In the genomic region with DNA sequence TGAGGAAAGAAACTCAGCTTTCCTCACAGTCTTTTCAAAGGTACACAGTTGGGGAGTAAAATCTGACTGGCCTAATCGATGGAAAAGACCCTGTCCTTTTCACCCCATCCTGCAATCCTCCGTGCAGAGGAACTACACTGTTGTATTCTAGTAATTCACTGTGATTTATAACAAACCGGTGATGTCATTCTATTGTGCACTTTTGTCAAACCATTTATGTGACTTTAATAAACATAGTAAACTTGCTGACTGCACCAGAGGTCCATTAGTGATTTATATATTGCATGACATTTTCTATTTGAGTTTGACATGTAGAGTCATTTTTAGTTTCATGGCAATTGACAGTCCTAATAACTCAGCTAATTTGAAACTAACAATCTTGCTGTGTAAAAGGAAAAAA, we compare ENCODE assay signal across 18 cellular contexts. TPM values are rescaled to one million over a fixed set of nuclear protein-coding genes. Genes with fewer than 3 reads are reported as not detected.
A peak's percentile ranks its signal among the peaks of the same experiment; 100 is the strongest.
DNase-seq lines count a peak whose midpoint lies in the region; ATAC-seq, FAIRE-seq and TF ChIP-seq lines count a peak whose summit lies in the region.
"Had no signal": no experiment of that assay in that cellular context is flagged by ENCODE, and none has a peak within 500 bp of the region (broad histone marks: within the 10 kb centered on the region; RNA-seq: fewer than 3 reads in every experiment).

No MANE protein-coding gene starts in this region.

- in situ Hi-C loops in K562 (cut with MboI), result no loop called here
- in situ Hi-C loops in gastrocnemius medialis (cut with MboI; ENCODE audit: low sequenced_read_pairs in 4 of 4), result no loop called here

- H3K4me1 Mint-ChIP-seq in HFFc6 (ENCODE audit: low read depth), result peaks cover 49% of the 10 kb centered on the region
- peaks cover 12% of the 10 kb centered on the region for H3K4me1 Mint-ChIP-seq in stimulated activated effector memory CD8-positive, alpha-beta T cell treated with anti-CD3 and anti-CD28 coated beads, Interleukin-12 subunit alpha, Interleukin-12 subunit beta, amount 100 ng/mL, for 72 hours

- no peak for TF ChIP-seq EP300 in K562 (IDR thresholded peaks at IDR 0.05; ENCODE audit: low read length)

- intact Hi-C loops in K562 (cut with micrococcal nuclease) (no loop called here), gastrocnemius medialis (cut with DNase I; ENCODE audit: low total_unique reads) (no loop called here)

- no TSS peak for BruUV-seq in K562 (replicated peaks; lab: Mats Ljungman, UMichigan)

- no peaks in the 10 kb centered on the region for H3K9me1 ChIP-seq in K562 (ENCODE audit: control insufficient read depth, insufficient read depth, low read length)

- H3K4me3 Mint-ChIP-seq in HFFc6, result no peak overlapping the region
- H3K4me3 Mint-ChIP-seq in stimulated activated effector memory CD8-positive, alpha-beta T cell treated with anti-CD3 and anti-CD28 coated beads, Interleukin-12 subunit alpha, Interleukin-12 subunit beta, amount 100 ng/mL, for 72 hours, result no peak overlapping the region

- H3K36me3 Mint-ChIP-seq in HFFc6 (ENCODE audit: low read depth), result peaks cover 13% of the 10 kb centered on the region
- peaks cover 41% of the 10 kb centered on the region for H3K36me3 Mint-ChIP-seq in stimulated activated effector memory CD8-positive, alpha-beta T cell treated with anti-CD3 and anti-CD28 coated beads, Interleukin-12 subunit alpha, Interleukin-12 subunit beta, amount 100 ng/mL, for 72 hours

- peaks cover 2% of the 10 kb centered on the region; the same call in 1 of the 2 replicates for H3K27me3 Mint-ChIP-seq in HFFc6 (ENCODE audit: insufficient read depth)

- H4K20me1 ChIP-seq in K562 (replicated peaks; ENCODE audit: control insufficient read depth, insufficient read depth, low read length), result peaks cover 5% of the 10 kb centered on the region; the same call in 1 of the 2 replicates

- peak overlapping the region; percentile 44 for H3K27ac Mint-ChIP-seq in HFFc6
- H3K27ac Mint-ChIP-seq in stimulated activated effector memory CD8-positive, alpha-beta T cell treated with anti-CD3 and anti-CD28 coated beads, Interleukin-12 subunit alpha, Interleukin-12 subunit beta, amount 100 ng/mL, for 72 hours, result no peak overlapping the region

- no peak overlapping the region for H3K4me2 ChIP-seq in K562 (ENCODE audit: insufficient read depth, low read length)
- H3K4me2 ChIP-seq: SK-N-SH had no signal

- H3K9me3 ChIP-seq in K562 (replicated peaks; ENCODE audit: control insufficient read depth, insufficient read depth, low read depth, low read length) (no peaks in the 10 kb centered on the region), gastrocnemius medialis (no peaks in the 10 kb centered on the region), right atrium auricular region (no peaks in the 10 kb centered on the region)
- H3K9me3 ChIP-seq: SK-N-SH had no signal

- H3K9ac ChIP-seq in K562 (ENCODE audit: insufficient read depth in 1 of 2, low read depth in 2 of 2, low read length in 2 of 2), result no peak overlapping the region
- H3K9ac ChIP-seq: SK-N-SH had no signal

- no peak overlapping the region for H2AFZ ChIP-seq in K562 (ENCODE audit: low read depth, low read length)

- no peak for DNase-seq in GM12891 (ENCODE audit: insufficient read length, low spot score)
- no peak for DNase-seq in HFFc6
- DNase-seq in K562 (ENCODE audit: extremely low read depth in 1 of 4, low spot score in 3 of 4), result no peak
- no peak for DNase-seq in gastrocnemius medialis
- no peak for DNase-seq in stimulated activated effector memory CD8-positive, alpha-beta T cell treated with anti-CD3 and anti-CD28 coated beads, Interleukin-12 subunit alpha, Interleukin-12 subunit beta, amount 100 ng/mL, for 72 hours (ENCODE audit: low spot score in 2 of 2)
- DNase-seq in putamen (ENCODE audit: low spot score), result no peak
- no peak for DNase-seq in right atrium auricular region (ENCODE audit: low spot score)
- DNase-seq: ACHN, KG1, NCI-H1105, NCI-H1694 treated with DMSO at 0.1 percent for 48 hours, NCI-H2107, NCI-H2227 treated with DMSO at 0.1 percent for 48 hours, NCI-H524, Right ventricle myocardium superior, SK-N-SH had no signal

- ATAC-seq in K562, result no peak
- ATAC-seq in gastrocnemius medialis, result no peak
- ATAC-seq in stimulated activated effector memory CD8-positive, alpha-beta T cell treated with anti-CD3 and anti-CD28 coated beads, Interleukin-12 subunit alpha, Interleukin-12 subunit beta, amount 100 ng/mL, for 72 hours, result no peak
- ATAC-seq: HCT116 had no signal

- TF ChIP-seq CTCF in HFFc6 (IDR thresholded peaks at IDR 0.05), result no peak
- TF ChIP-seq CTCF in K562 (IDR thresholded peaks at IDR 0.05 in 2 of 3, conservative IDR thresholded peaks at IDR 0.05 in 1 of 3; ENCODE audit: insufficient read depth in 2 of 3, low read depth in 1 of 3, low read length in 3 of 3), result no peak
- TF ChIP-seq CTCF in gastrocnemius medialis (IDR thresholded peaks at IDR 0.05 in 4 of 5, conservative IDR thresholded peaks at IDR 0.05 in 1 of 5), result no peak
- TF ChIP-seq CTCF in right atrium auricular region (IDR thresholded peaks at IDR 0.05), result no peak

- H3K36me3 ChIP-seq in K562 (ENCODE audit: control insufficient read depth, insufficient read depth, low read length) (peaks cover 20% of the 10 kb centered on the region), gastrocnemius medialis (peaks cover 0 to 20% of the 10 kb centered on the region in 2 donors), right atrium auricular region (peaks cover 21% of the 10 kb centered on the region)

- CTCF ChIA-PET in K562 (lab: Yijun Ruan, JAX; ENCODE audit: low intra/inter-chr PET ratio), result no interaction called here

- WGBS in K562 (ENCODE audit: insufficient coverage, low coverage, missing lambda C conversion rate), result 50% methylated on average over 3 of the region's 3 CpGs

- no peaks in the 10 kb centered on the region for H3K9me3 Mint-ChIP-seq in HFFc6
- no peaks in the 10 kb centered on the region for H3K9me3 Mint-ChIP-seq in stimulated activated effector memory CD8-positive, alpha-beta T cell treated with anti-CD3 and anti-CD28 coated beads, Interleukin-12 subunit alpha, Interleukin-12 subunit beta, amount 100 ng/mL, for 72 hours

- POLR2A ChIA-PET in K562 (lab: Yijun Ruan, JAX), result interaction anchor here (2.1 kb wide), 1 partner anchor 13 kb away, joined by 5 read pairs; no protein-coding TSS in a partner anchor

- H3K4me1 ChIP-seq in K562 (replicated peaks in 1 of 2; ENCODE audit: control insufficient read depth in 2 of 2, insufficient read depth in 2 of 2, low read length in 2 of 2) (no peaks in the 10 kb centered on the region), gastrocnemius medialis (peaks cover 76 to 78% of the 10 kb centered on the region in 2 donors), right atrium auricular region (peaks cover 0 to 71% of the 10 kb centered on the region in 2 donors)

- FAIRE-seq in GM12891 (lab: Jason Lieb, UNC), result peak; percentile 38
- FAIRE-seq in K562 (lab: Jason Lieb, UNC), result peak; percentile 57
- FAIRE-seq: RCC 7860 had no signal

- H3K79me2 ChIP-seq in K562 (ENCODE audit: control insufficient read depth, insufficient read depth, low read length), result peaks cover 17% of the 10 kb centered on the region

- H3K27ac ChIP-seq in K562 (ENCODE audit: extremely low read depth, low read depth, low read length), result no peak overlapping the region
- peak overlapping the region; percentile 97 to 100 (median 99) for H3K27ac ChIP-seq in gastrocnemius medialis
- no peak overlapping the region for H3K27ac ChIP-seq in right atrium auricular region

- no peaks in the 10 kb centered on the region for H3K27me3 ChIP-seq in K562 (ENCODE audit: control insufficient read depth in 2 of 2, insufficient read depth in 2 of 2, low read length in 2 of 2)
- H3K27me3 ChIP-seq in gastrocnemius medialis, result no peaks in the 10 kb centered on the region
- H3K27me3 ChIP-seq in right atrium auricular region, result no peaks in the 10 kb centered on the region

- no peak for TF ChIP-seq POLR2A in GM12891 (IDR thresholded peaks at IDR 0.05; ENCODE audit: low read depth, low read length)
- no peak for TF ChIP-seq POLR2A in K562 (conservative IDR thresholded peaks at IDR 0.05)
- TF ChIP-seq POLR2A in gastrocnemius medialis (IDR thresholded peaks at IDR 0.05), result no peak

- no peak overlapping the region for H3K4me3 ChIP-seq in K562
- no peak overlapping the region for H3K4me3 ChIP-seq in gastrocnemius medialis
- no peak overlapping the region for H3K4me3 ChIP-seq in right atrium auricular region

- no peak for TF ChIP-seq RAD21 in K562 (CRISPR knock-in tag; conservative IDR thresholded peaks at IDR 0.05 in 1 of 2, IDR thresholded peaks at IDR 0.05 in 1 of 2)

TF ChIP-seq in GM12891, 5 proteins besides CTCF, POLR2A, EP300 and RAD21 (continues in another document):
- no peak for TF ChIP-seq SPI1 (IDR thresholded peaks at IDR 0.05; ENCODE audit: low read depth, low read length)
- no peak for TF ChIP-seq POU2F2 (IDR thresholded peaks at IDR 0.05; ENCODE audit: low read depth, low read length)
- TF ChIP-seq TAF1 (IDR thresholded peaks at IDR 0.05; ENCODE audit: low read depth, low read length), result no peak

TF ChIP-seq in K562, 482 proteins besides CTCF, POLR2A, EP300 and RAD21 (continues in another document):
- TF ChIP-seq BRD4 (IDR thresholded peaks at IDR 0.05), result no peak
- TF ChIP-seq ZNF282 (CRISPR knock-in tag; IDR thresholded peaks at IDR 0.05), result no peak
- TF ChIP-seq MCM3 (IDR thresholded peaks at IDR 0.05), result no peak
- TF ChIP-seq MTA2 (IDR thresholded peaks at IDR 0.05; ENCODE audit: low read depth), result no peak

RNA-seq across cellular contexts. Expression of a gene that starts 17.9 kb away (rescaled TPM):
- 11.4 TPM for polyA plus RNA-seq in GM12891 (2012; ENCODE audit: low read depth, missing spikeins)
- 10 to 100 TPM; 30.7 to 38.0 (median 32.7) TPM for total RNA-seq in HFFc6 (2021; fragmentation: NEBNext Ultra II Directional; extraction: Animal tissue kit (Norgen Biotek cat#: 25700))
- total RNA-seq in K562 (2011; cell fraction: chromatin; rRNA removed; ENCODE audit: low replicate concordance), result 56.6 and 67.0 TPM in 2 replicates
- 22.5 and 38.2 TPM in 2 replicates for total RNA-seq in K562 (2011; cell fraction: nucleolus; rRNA removed)
- total RNA-seq in K562 (2011; cell fraction: nucleoplasm; rRNA removed), result 31.6 and 32.1 TPM in 2 replicates
- total RNA-seq in K562 (2014; rRNA removed) (18.0 and 19.7 TPM in 2 replicates), K562 (2014; rRNA removed; fragmentation: Illumina TruSeq; extraction: Trizol) (35.3 and 40.3 TPM in 2 replicates), K562 (2015; rRNA removed; fragmentation: Illumina TruSeq; extraction: Trizol) (30.4 and 34.7 TPM in 2 replicates), K562 (2021) (32.2 and 42.1 TPM in 2 replicates), gastrocnemius medialis (100 to 1,000 TPM in 3 of 4 donors, 10 to 100 TPM in 1; 80.8 to 158 (median 124) TPM), right atrium auricular region (10 to 100 TPM; 33.1 to 55.3 TPM)
- polyA plus RNA-seq in K562 (2011; rRNA removed) (58.3 and 61.6 TPM in 2 replicates), K562 (2014; fragmentation: Illumina TruSeq; extraction: Trizol) (20.1 and 22.3 TPM in 2 replicates), K562 (2014; fragmentation: Nextera tagmentation; extraction: Ambion mirVana) (1 to 10 TPM; 5.9 to 6.5 TPM), K562 (2014; rRNA removed) (12.0 and 14.0 TPM in 2 replicates)
- polyA plus RNA-seq in K562 (2011; cell fraction: cytosol; rRNA removed), result 24.2 and 31.0 TPM in 2 replicates
- polyA plus RNA-seq in K562 (2011; cell fraction: nucleus; rRNA removed), result 36.5 and 41.2 TPM in 2 replicates
- 14.2 and 14.3 TPM in 2 replicates for polyA plus RNA-seq in K562 (2012)
- 182 and 215 TPM in 2 replicates for polyA minus RNA-seq in K562 (2011; rRNA and poly(A)+ RNA removed)
- 79.5 and 101 TPM in 2 replicates for polyA minus RNA-seq in K562 (2011; cell fraction: cytosol; rRNA and poly(A)+ RNA removed)
- 19.3 and 38.7 TPM in 2 replicates for polyA minus RNA-seq in K562 (2011; cell fraction: nucleus; rRNA and poly(A)+ RNA removed)

Comparison
In these comparisons a context has a peak if more than half of its experiments do, and no peak if none do; other contexts are left out.
1. H3K27ac ChIP-seq: peak in gastrocnemius medialis (4 of 4); none in K562 (single experiment) and right atrium auricular region (0 of 2).